2 cellular contexts compared by ENCODE assay signal in genomic region chr7:73969991-73970390, GRCh38.
TF ChIP-seq lines count a peak whose summit lies in the region.

No MANE protein-coding gene starts in this region.

TF ChIP-seq in IMR-90, 13 proteins besides CTCF, POLR2A, EP300 and RAD21:
- peak; percentile 76 for TF ChIP-seq MAFK (IDR thresholded peaks at IDR 0.05; ENCODE audit: low read depth, low read length)
- TF ChIP-seq, protein P1, sequence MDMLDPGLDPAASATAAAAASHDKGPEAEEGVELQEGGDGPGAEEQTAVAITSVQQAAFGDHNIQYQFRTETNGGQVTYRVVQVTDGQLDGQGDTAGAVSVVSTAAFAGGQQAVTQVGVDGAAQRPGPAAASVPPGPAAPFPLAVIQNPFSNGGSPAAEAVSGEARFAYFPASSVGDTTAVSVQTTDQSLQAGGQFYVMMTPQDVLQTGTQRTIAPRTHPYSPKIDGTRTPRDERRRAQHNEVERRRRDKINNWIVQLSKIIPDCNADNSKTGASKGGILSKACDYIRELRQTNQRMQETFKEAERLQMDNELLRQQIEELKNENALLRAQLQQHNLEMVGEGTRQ (IDR thresholded peaks at IDR 0.05; ENCODE audit: low read depth, low read length) = no peak

TF ChIP-seq in K562, 482 proteins besides CTCF, POLR2A, EP300 and RAD21:
- TF ChIP-seq, protein P2, sequence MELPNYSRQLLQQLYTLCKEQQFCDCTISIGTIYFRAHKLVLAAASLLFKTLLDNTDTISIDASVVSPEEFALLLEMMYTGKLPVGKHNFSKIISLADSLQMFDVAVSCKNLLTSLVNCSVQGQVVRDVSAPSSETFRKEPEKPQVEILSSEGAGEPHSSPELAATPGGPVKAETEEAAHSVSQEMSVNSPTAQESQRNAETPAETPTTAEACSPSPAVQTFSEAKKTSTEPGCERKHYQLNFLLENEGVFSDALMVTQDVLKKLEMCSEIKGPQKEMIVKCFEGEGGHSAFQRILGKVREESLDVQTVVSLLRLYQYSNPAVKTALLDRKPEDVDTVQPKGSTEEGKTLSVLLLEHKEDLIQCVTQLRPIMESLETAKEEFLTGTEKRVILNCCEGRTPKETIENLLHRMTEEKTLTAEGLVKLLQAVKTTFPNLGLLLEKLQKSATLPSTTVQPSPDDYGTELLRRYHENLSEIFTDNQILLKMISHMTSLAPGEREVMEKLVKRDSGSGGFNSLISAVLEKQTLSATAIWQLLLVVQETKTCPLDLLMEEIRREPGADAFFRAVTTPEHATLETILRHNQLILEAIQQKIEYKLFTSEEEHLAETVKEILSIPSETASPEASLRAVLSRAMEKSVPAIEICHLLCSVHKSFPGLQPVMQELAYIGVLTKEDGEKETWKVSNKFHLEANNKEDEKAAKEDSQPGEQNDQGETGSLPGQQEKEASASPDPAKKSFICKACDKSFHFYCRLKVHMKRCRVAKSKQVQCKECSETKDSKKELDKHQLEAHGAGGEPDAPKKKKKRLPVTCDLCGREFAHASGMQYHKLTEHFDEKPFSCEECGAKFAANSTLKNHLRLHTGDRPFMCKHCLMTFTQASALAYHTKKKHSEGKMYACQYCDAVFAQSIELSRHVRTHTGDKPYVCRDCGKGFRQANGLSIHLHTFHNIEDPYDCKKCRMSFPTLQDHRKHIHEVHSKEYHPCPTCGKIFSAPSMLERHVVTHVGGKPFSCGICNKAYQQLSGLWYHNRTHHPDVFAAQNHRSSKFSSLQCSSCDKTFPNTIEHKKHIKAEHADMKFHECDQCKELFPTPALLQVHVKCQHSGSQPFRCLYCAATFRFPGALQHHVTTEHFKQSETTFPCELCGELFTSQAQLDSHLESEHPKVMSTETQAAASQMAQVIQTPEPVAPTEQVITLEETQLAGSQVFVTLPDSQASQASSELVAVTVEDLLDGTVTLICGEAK (IDR thresholded peaks at IDR 0.05) = no peak
- TF ChIP-seq, protein P2 (CRISPR knock-in tag; IDR thresholded peaks at IDR 0.05) = no peak
- no peak for TF ChIP-seq RB1 (IDR thresholded peaks at IDR 0.05; ENCODE audit: low read depth)
- TF ChIP-seq, protein P1 (CRISPR knock-in tag; IDR thresholded peaks at IDR 0.05) = no peak
- TF ChIP-seq ZBED1 (IDR thresholded peaks at IDR 0.05) = no peak
- no peak for TF ChIP-seq HCFC1 (IDR thresholded peaks at IDR 0.05; ENCODE audit: low read depth, low read length)
- no peak for TF ChIP-seq SREBF1 (IDR thresholded peaks at IDR 0.05; ENCODE audit: borderline replicate concordance, low read depth, low read length)
- TF ChIP-seq NFATC3 (IDR thresholded peaks at IDR 0.05) = no peak
- no peak for TF ChIP-seq MCM7 (IDR thresholded peaks at IDR 0.05)
- peak; percentile 74 for TF ChIP-seq C11orf30 (IDR thresholded peaks at IDR 0.05; ENCODE audit: low read depth)
- no peak for TF ChIP-seq KLF6 (CRISPR knock-in tag; IDR thresholded peaks at IDR 0.05; ENCODE audit: borderline replicate concordance)
- TF ChIP-seq ZNF589 (CRISPR knock-in tag; IDR thresholded peaks at IDR 0.05; ENCODE audit: low read depth) = no peak
- peak; percentile 74 for TF ChIP-seq ZNF316 (IDR thresholded peaks at IDR 0.05)
- TF ChIP-seq SMARCA4 (IDR thresholded peaks at IDR 0.05) = no peak
- TF ChIP-seq MAFG (tag; conservative IDR thresholded peaks at IDR 0.05) = peak; percentile 63; the same call in 1 of the 2 replicates
- no peak for TF ChIP-seq MLX (CRISPR knock-in tag; conservative IDR thresholded peaks at IDR 0.05)
- TF ChIP-seq MAFK (IDR thresholded peaks at IDR 0.05; ENCODE audit: low read length) = peak; percentile 64
- TF ChIP-seq HDAC1 (IDR thresholded peaks at IDR 0.05) = no peak
- no peak for TF ChIP-seq FOXP4 (CRISPR knock-in tag; IDR thresholded peaks at IDR 0.05; ENCODE audit: borderline replicate concordance)
- TF ChIP-seq, protein P3, sequence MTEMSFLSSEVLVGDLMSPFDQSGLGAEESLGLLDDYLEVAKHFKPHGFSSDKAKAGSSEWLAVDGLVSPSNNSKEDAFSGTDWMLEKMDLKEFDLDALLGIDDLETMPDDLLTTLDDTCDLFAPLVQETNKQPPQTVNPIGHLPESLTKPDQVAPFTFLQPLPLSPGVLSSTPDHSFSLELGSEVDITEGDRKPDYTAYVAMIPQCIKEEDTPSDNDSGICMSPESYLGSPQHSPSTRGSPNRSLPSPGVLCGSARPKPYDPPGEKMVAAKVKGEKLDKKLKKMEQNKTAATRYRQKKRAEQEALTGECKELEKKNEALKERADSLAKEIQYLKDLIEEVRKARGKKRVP (CRISPR knock-in tag; IDR thresholded peaks at IDR 0.05) = no peak
- peak; percentile 62 for TF ChIP-seq MAFF (IDR thresholded peaks at IDR 0.05; ENCODE audit: low read length)
- TF ChIP-seq, protein P4, sequence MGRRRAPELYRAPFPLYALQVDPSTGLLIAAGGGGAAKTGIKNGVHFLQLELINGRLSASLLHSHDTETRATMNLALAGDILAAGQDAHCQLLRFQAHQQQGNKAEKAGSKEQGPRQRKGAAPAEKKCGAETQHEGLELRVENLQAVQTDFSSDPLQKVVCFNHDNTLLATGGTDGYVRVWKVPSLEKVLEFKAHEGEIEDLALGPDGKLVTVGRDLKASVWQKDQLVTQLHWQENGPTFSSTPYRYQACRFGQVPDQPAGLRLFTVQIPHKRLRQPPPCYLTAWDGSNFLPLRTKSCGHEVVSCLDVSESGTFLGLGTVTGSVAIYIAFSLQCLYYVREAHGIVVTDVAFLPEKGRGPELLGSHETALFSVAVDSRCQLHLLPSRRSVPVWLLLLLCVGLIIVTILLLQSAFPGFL (CRISPR knock-in tag; IDR thresholded peaks at IDR 0.05) = no peak
- TF ChIP-seq MXI1 (IDR thresholded peaks at IDR 0.05; ENCODE audit: low read depth, low read length) = no peak
